Comparison of ENCODE assay signal across 1 cellular context in the genomic region with DNA sequence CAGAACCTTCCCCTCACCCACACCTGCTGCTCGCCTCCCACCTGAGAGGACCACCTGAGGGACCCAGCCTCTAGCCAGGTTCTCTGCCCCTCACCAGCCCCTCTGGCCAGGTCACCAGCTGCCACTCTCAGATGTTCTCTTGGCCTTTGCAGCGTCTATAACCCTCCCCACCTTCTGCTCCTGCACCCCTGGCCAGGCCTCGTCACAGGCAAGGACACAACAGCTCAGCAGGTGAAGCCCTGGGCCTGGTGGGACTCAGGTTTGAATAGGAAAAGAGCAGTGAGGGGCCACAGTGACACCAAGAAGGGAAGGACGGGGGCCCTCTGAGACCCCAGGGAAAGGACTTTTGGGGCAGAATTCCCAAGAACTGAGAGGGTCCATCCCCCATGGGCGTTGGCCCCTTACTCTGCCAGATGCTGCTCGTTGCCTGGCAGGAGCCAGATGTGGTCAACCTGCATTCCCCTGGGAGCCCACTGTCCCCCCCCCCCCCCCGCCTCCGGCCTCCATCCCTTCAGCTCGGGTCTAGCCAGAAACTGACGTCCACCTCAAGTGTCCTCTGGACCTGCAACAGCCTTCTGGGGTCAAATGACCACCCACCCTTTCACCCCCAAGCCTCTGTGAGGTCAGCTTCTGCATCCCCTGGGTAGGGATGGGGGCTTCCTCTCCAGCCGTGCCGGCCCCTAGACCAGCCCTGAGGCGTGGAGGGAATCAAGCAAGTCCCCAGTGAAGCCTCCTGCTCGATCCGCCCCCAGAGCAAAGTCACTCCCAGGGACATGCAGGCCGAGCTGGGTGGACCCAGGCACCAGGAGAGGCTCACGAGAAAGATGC.
TF ChIP-seq lines count a peak whose summit lies in the region.

No MANE protein-coding gene starts in this region.

TF ChIP-seq in H1, 55 proteins besides CTCF, POLR2A, EP300 and RAD21:
- TF ChIP-seq POLR2AphosphoS5 (IDR thresholded peaks at IDR 0.05; ENCODE audit: low read depth, low read length) (peak; percentile 31; the same call in 1 of the 2 replicates), SIX5 (IDR thresholded peaks at IDR 0.05; ENCODE audit: low read depth, low read length) (no peak)
TF ChIP-seq in H1: peak in this region for 1.
